Comparison of ENCODE assay signal across 16 cellular contexts in the genomic region with DNA sequence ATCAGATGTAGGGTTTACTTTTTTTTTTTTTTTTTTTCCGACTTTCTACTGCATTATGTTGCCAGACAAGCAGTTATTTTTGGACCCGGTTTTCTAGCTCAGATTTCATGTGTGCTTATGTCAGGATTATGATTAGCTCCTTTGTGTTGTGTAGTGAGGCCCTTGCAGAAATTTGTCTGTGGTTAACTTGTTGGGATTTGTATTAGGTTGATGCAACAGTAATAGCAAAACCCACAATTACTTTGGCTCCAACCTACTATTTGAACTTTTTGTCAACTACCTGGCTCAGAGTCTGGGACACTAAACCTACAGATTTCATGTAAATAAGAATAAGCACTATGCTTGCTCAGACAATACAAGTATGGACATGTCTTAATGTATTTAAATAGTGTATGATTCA. TPM values are rescaled to one million over a fixed set of nuclear protein-coding genes. Genes with fewer than 3 reads are reported as not detected.
A peak's percentile ranks its signal among the peaks of the same experiment; 100 is the strongest.
DNase-seq lines count a peak whose midpoint lies in the region; ATAC-seq and TF ChIP-seq lines count a peak whose summit lies in the region.
"Had no signal": no experiment of that assay in that cellular context is flagged by ENCODE, and none has a peak within 500 bp of the region (broad histone marks: within the 10 kb centered on the region; RNA-seq: fewer than 3 reads in every experiment).

No MANE protein-coding gene starts in this region.

- WGBS in hepatocyte (ENCODE audit: low lambda C conversion rate, missing lambda C conversion rate): 38% methylated on average over 2 of the region's 2 CpGs

- H3K27me3 ChIP-seq in hepatocyte: no peaks in the 10 kb centered on the region
- no peaks in the 10 kb centered on the region for H3K27me3 ChIP-seq in thoracic aorta (replicated peaks; ENCODE audit: insufficient read depth)
- H3K27me3 ChIP-seq in ascending aorta: no peaks in the 10 kb centered on the region

- no peaks in the 10 kb centered on the region for H4K20me1 ChIP-seq in hepatocyte (ENCODE audit: insufficient read depth, poor library complexity, severe bottlenecking)

- intact Hi-C loops in ascending aorta (cut with DNase I): loop anchor here (5.0 kb wide), 1 partner anchor 41 kb away; no protein-coding TSS in a partner anchor

- H3K27ac ChIP-seq in hepatocyte: peak overlapping the region; percentile 58
- H3K27ac ChIP-seq in thoracic aorta: no peak overlapping the region
- no peak overlapping the region for H3K27ac ChIP-seq in ascending aorta
- H3K27ac ChIP-seq: 22Rv1, KMS-11, SK-N-MC, VCaP had no signal

- no peak overlapping the region for H3K4me3 ChIP-seq in hepatocyte
- no peak overlapping the region for H3K4me3 ChIP-seq in thoracic aorta
- no peak overlapping the region for H3K4me3 ChIP-seq in ascending aorta
- H3K4me3 ChIP-seq: SK-N-MC had no signal

- H3K4me1 ChIP-seq in hepatocyte (ENCODE audit: insufficient read depth) (peaks cover 20% of the 10 kb centered on the region), thoracic aorta (ENCODE audit: control insufficient read depth in 1 of 2, low read depth in 2 of 2) (peaks cover 9 to 47% of the 10 kb centered on the region in 2 donors), ascending aorta (peaks cover 3 to 6% of the 10 kb centered on the region in 2 donors)

- H3K79me2 ChIP-seq in hepatocyte: no peaks in the 10 kb centered on the region

- H2AFZ ChIP-seq in hepatocyte: no peak overlapping the region

- TF ChIP-seq CTCF in hepatocyte (IDR thresholded peaks at IDR 0.05; ENCODE audit: poor library complexity) (no peak), thoracic aorta (IDR thresholded peaks at IDR 0.05) (no peak), ascending aorta (IDR thresholded peaks at IDR 0.05) (no peak)

- H3K4me2 ChIP-seq in hepatocyte: peak overlapping the region; percentile 25
- H3K4me2 ChIP-seq: KMS-11 had no signal

- peak; percentile 3 for DNase-seq in NCI-H2107 treated with DMSO at 0.1 percent for 48 hours (lab: John Stamatoyannopoulos, UW; ENCODE audit: unreplicated experiment)
- no peak for DNase-seq in NCI-H2107 (lab: John Stamatoyannopoulos, UW)
- peak; percentile 37 for DNase-seq in brain pericyte (ENCODE audit: low read depth, low spot score)
- no peak for DNase-seq in hepatocyte (ENCODE audit: low spot score)
- DNase-seq in thoracic aorta (ENCODE audit: low spot score): no peak
- DNase-seq in ascending aorta (ENCODE audit: low spot score in 2 of 2): no peak
- DNase-seq in NCI-H2029 (lab: John Stamatoyannopoulos, UW): no peak
- no peak for DNase-seq in foreskin melanocyte
- DNase-seq: left colon, NCI-H187 treated with DMSO at 0.1 percent for 48 hours had no signal

- H3K9me3 ChIP-seq in hepatocyte (ENCODE audit: low read depth): no peaks in the 10 kb centered on the region
- H3K9me3 ChIP-seq in thoracic aorta: no peaks in the 10 kb centered on the region
- no peaks in the 10 kb centered on the region for H3K9me3 ChIP-seq in ascending aorta

- ATAC-seq in thoracic aorta (ENCODE audit: insufficient number of reproducible peaks, low FRiP score, low read depth): peak; percentile 35
- ATAC-seq: activated naive CD4-positive, alpha-beta T cell treated with anti-CD3 and anti-CD28 coated beads, Interleukin-2, amount 50 U/mL, for 72 hours; left colon had no signal

- no peaks in the 10 kb centered on the region for H3K9me2 ChIP-seq in hepatocyte (replicated peaks; ENCODE audit: insufficient read depth)

- H3K36me3 ChIP-seq in hepatocyte (replicated peaks; ENCODE audit: insufficient read depth, low read depth) (no peaks in the 10 kb centered on the region), thoracic aorta (no peaks in the 10 kb centered on the region), ascending aorta (no peaks in the 10 kb centered on the region)

RNA-seq across cellular contexts. Expression of gene KCNJ8, which starts 44.1 kb away (rescaled TPM):
- total RNA-seq in hepatocyte: 37.3 and 48.3 TPM in 2 replicates
- polyA plus RNA-seq in hepatocyte: 12.0 and 15.8 TPM in 2 replicates
- 1 to 10 TPM; 7.0 to 8.1 TPM for total RNA-seq in thoracic aorta
- total RNA-seq in ascending aorta: 27.8 TPM
- total RNA-seq: activated naive CD4-positive, alpha-beta T cell treated with anti-CD3 and anti-CD28 coated beads, Interleukin-2, amount 50 U/mL, for 72 hours; dermis microvascular lymphatic vessel endothelial cell had no signal

Comparison
In these comparisons a context has a peak if more than half of its experiments do, and no peak if none do; other contexts are left out.
1. DNase-seq: peak in NCI-H2107 treated with DMSO at 0.1 percent for 48 hours (single experiment) and brain pericyte (single experiment); none in NCI-H2107 (single experiment), hepatocyte (single experiment), thoracic aorta (single experiment), ascending aorta (0 of 2), NCI-H2029 (single experiment) and foreskin melanocyte (single experiment).